Comparison of ENCODE assay signal across 8 cellular contexts in genomic region chr11:19679952-19680823, GRCh38. TPM values are rescaled to one million over a fixed set of nuclear protein-coding genes. Genes with fewer than 3 reads are reported as not detected.
DNase-seq lines count a peak whose midpoint lies in the region; ATAC-seq and TF ChIP-seq lines count a peak whose summit lies in the region.

No MANE protein-coding gene starts in this region.

- DNase-seq in HS-5 (ENCODE audit: low read depth) (peak; percentile 79), mammary epithelial cell (peak; percentile 97), kidney glomerular epithelial cell (lab: John Stamatoyannopoulos, UW) (peak; percentile 93), stromal cell of bone marrow (ENCODE audit: low read depth) (peak; percentile 98), NCI-H187 treated with DMSO at 0.1 percent for 48 hours (lab: John Stamatoyannopoulos, UW) (no peak)
- DNase-seq in activated CD4-positive, alpha-beta T cell treated with anti-CD3 and anti-CD28 coated beads, Interleukin-2, amount 10 ng/mL, durations not matched to agents 7 days and 5 days, result no peak
- no peak for DNase-seq in CD8-positive, alpha-beta memory T cell

- no peaks in the 10 kb centered on the region for H3K9me3 Mint-ChIP-seq in activated CD4-positive, alpha-beta T cell treated with anti-CD3 and anti-CD28 coated beads, Interleukin-2, amount 10 ng/mL, durations not matched to agents 7 days and 5 days
- H3K9me3 Mint-ChIP-seq in CD8-positive, alpha-beta memory T cell, result no peaks in the 10 kb centered on the region

- no peaks in the 10 kb centered on the region for H3K79me2 ChIP-seq in mammary epithelial cell (ENCODE audit: insufficient read depth, low read length)

- H3K27me3 ChIP-seq in mammary epithelial cell (ENCODE audit: insufficient read depth, low read length), result no peaks in the 10 kb centered on the region
- no peaks in the 10 kb centered on the region for H3K27me3 ChIP-seq in CD8-positive, alpha-beta memory T cell (ENCODE audit: insufficient read depth, low read length, poor library complexity, severe bottlenecking)

- peak overlapping the region; percentile 37 for H2AFZ ChIP-seq in mammary epithelial cell (ENCODE audit: low read depth, low read length)

- peak overlapping the region; percentile 77 for H3K27ac ChIP-seq in mammary epithelial cell (ENCODE audit: insufficient read depth, low read depth, low read length)
- H3K27ac ChIP-seq in CD8-positive, alpha-beta memory T cell (ENCODE audit: low read depth, low read length), result no peak overlapping the region

- no peak overlapping the region for H3K4me3 Mint-ChIP-seq in activated CD4-positive, alpha-beta T cell treated with anti-CD3 and anti-CD28 coated beads, Interleukin-2, amount 10 ng/mL, durations not matched to agents 7 days and 5 days
- no peak overlapping the region for H3K4me3 Mint-ChIP-seq in CD8-positive, alpha-beta memory T cell

- no peaks in the 10 kb centered on the region for H4K20me1 ChIP-seq in mammary epithelial cell (ENCODE audit: insufficient read depth, low read length)

- no peaks in the 10 kb centered on the region for H3K9me3 ChIP-seq in mammary epithelial cell (replicated peaks; ENCODE audit: insufficient read depth, low read length)
- no peaks in the 10 kb centered on the region for H3K9me3 ChIP-seq in CD8-positive, alpha-beta memory T cell (ENCODE audit: low read length)

- no peak overlapping the region for H3K27ac Mint-ChIP-seq in activated CD4-positive, alpha-beta T cell treated with anti-CD3 and anti-CD28 coated beads, Interleukin-2, amount 10 ng/mL, durations not matched to agents 7 days and 5 days
- H3K27ac Mint-ChIP-seq in CD8-positive, alpha-beta memory T cell, result no peak overlapping the region

- BruUV-seq in mammary epithelial cell (replicated peaks; lab: Mats Ljungman, UMichigan), result TSS peak; percentile 22

- intact Hi-C loops in mammary epithelial cell (cut with micrococcal nuclease), result loop anchor here (2.0 kb wide), 1 partner anchor 51 kb away; no protein-coding TSS in a partner anchor

- peaks cover 40% of the 10 kb centered on the region for H3K4me1 ChIP-seq in mammary epithelial cell (ENCODE audit: insufficient read depth, low read length)
- no peaks in the 10 kb centered on the region for H3K4me1 ChIP-seq in CD8-positive, alpha-beta memory T cell (ENCODE audit: insufficient read depth, low read length)

- peaks cover 5% of the 10 kb centered on the region for H3K27me3 Mint-ChIP-seq in activated CD4-positive, alpha-beta T cell treated with anti-CD3 and anti-CD28 coated beads, Interleukin-2, amount 10 ng/mL, durations not matched to agents 7 days and 5 days
- peaks cover 4 to 28% of the 10 kb centered on the region in 2 donors for H3K27me3 Mint-ChIP-seq in CD8-positive, alpha-beta memory T cell

- H3K9ac ChIP-seq in mammary epithelial cell (ENCODE audit: insufficient read depth, low read length), result peak overlapping the region; percentile 25

- in situ Hi-C loops in mammary epithelial cell (cut with MboI; ENCODE audit: low sequenced_read_pairs in 2 of 2), result no loop called here

- no peak overlapping the region for H3K4me3 ChIP-seq in mammary epithelial cell (replicated peaks in 1 of 3; ENCODE audit: insufficient read depth in 1 of 3, low read depth in 2 of 3, low read length in 3 of 3)
- no peak overlapping the region for H3K4me3 ChIP-seq in CD8-positive, alpha-beta memory T cell (ENCODE audit: low read length)

- H3K4me1 Mint-ChIP-seq in activated CD4-positive, alpha-beta T cell treated with anti-CD3 and anti-CD28 coated beads, Interleukin-2, amount 10 ng/mL, durations not matched to agents 7 days and 5 days, result peaks cover 13% of the 10 kb centered on the region
- peaks cover 1 to 11% (median 2%) of the 10 kb centered on the region in 3 donors for H3K4me1 Mint-ChIP-seq in CD8-positive, alpha-beta memory T cell

- 7% methylated on average over 12 of the region's 12 CpGs for WGBS in mammary epithelial cell (ENCODE audit: low coverage, missing lambda C conversion rate)

- H3K36me3 ChIP-seq in mammary epithelial cell (ENCODE audit: insufficient read depth, low read length), result no peaks in the 10 kb centered on the region
- no peaks in the 10 kb centered on the region for H3K36me3 ChIP-seq in CD8-positive, alpha-beta memory T cell (ENCODE audit: insufficient read depth, low read length)

- no peaks in the 10 kb centered on the region for H3K36me3 Mint-ChIP-seq in activated CD4-positive, alpha-beta T cell treated with anti-CD3 and anti-CD28 coated beads, Interleukin-2, amount 10 ng/mL, durations not matched to agents 7 days and 5 days (ENCODE audit: low read depth)
- H3K36me3 Mint-ChIP-seq in CD8-positive, alpha-beta memory T cell, result no peaks in the 10 kb centered on the region

- POLR2A ChIA-PET in activated CD4-positive, alpha-beta T cell treated with anti-CD3 and anti-CD28 coated beads, Interleukin-2, amount 10 ng/mL, durations not matched to agents 7 days and 5 days (lab: Charles Lee), result no interaction called here
- POLR2A ChIA-PET in CD8-positive, alpha-beta memory T cell (lab: Charles Lee), result no interaction called here

- H3K4me2 ChIP-seq in mammary epithelial cell (ENCODE audit: insufficient read depth, low read depth, low read length), result peak overlapping the region; percentile 33

- dilution Hi-C loops in mammary epithelial cell (cut with HindIII; ENCODE audit: low sequenced_read_pairs), result no loop called here

- CTCF ChIA-PET in mammary epithelial cell (lab: Charles Lee; ENCODE audit: low non-redundant PET), result no interaction called here
- CTCF ChIA-PET in activated CD4-positive, alpha-beta T cell treated with anti-CD3 and anti-CD28 coated beads, Interleukin-2, amount 10 ng/mL, durations not matched to agents 7 days and 5 days (lab: Charles Lee), result no interaction called here
- CTCF ChIA-PET in CD8-positive, alpha-beta memory T cell (lab: Charles Lee), result no interaction called here

- TF ChIP-seq CTCF in mammary epithelial cell (conservative IDR thresholded peaks at IDR 0.05 in 1 of 2, IDR thresholded peaks at IDR 0.05 in 1 of 2; ENCODE audit: extremely low read depth in 1 of 2, insufficient read depth in 1 of 2, low read depth in 1 of 2, low read length in 2 of 2), result peak in 1 of 2 donors; percentile 7

- ATAC-seq in HG02938 (IDR thresholded peaks at IDR 0.05; ENCODE audit: unreplicated experiment), result no peak

RNA-seq across cellular contexts. Expression of gene NAV2, which starts 32.4 kb away (rescaled TPM):
- total RNA-seq in mammary epithelial cell, result 10 to 100 TPM; 38.4 to 46.2 TPM
- 11.0 TPM for polyA plus RNA-seq in mammary epithelial cell
- 44.8 TPM for polyA minus RNA-seq in mammary epithelial cell
- 1 to 10 TPM in 1 of 2 experiments, under 1 TPM in 1; 0.29 to 1.1 TPM for total RNA-seq in activated CD4-positive, alpha-beta T cell treated with anti-CD3 and anti-CD28 coated beads, Interleukin-2, amount 10 ng/mL, durations not matched to agents 7 days and 5 days
- 1 to 10 TPM in 1 of 2 experiments, under 1 TPM in 1; 0.42 to 1.2 TPM for total RNA-seq in CD8-positive, alpha-beta memory T cell
- 1.1 TPM for polyA plus RNA-seq in CD8-positive, alpha-beta memory T cell

Comparison
In these comparisons a context has a peak if more than half of its experiments do, and no peak if none do; other contexts are left out.
1. DNase-seq: peak in HS-5 (single experiment), mammary epithelial cell (single experiment), kidney glomerular epithelial cell (single experiment) and stromal cell of bone marrow (single experiment); none in NCI-H187 treated with DMSO at 0.1 percent for 48 hours (single experiment), activated CD4-positive, alpha-beta T cell treated with anti-CD3 and anti-CD28 coated beads, Interleukin-2, amount 10 ng/mL, durations not matched to agents 7 days and 5 days (single experiment) and CD8-positive, alpha-beta memory T cell (0 of 5).
2. RNA of gene NAV2, which starts 32.4 kb away (total RNA-seq): 38.4 to 46.2 TPM in mammary epithelial cell; 0.42 to 1.2 TPM in CD8-positive, alpha-beta memory T cell and 0.29 to 1.1 TPM in activated CD4-positive, alpha-beta T cell treated with anti-CD3 and anti-CD28 coated beads, Interleukin-2, amount 10 ng/mL, durations not matched to agents 7 days and 5 days; every median in the first group is over 10 times any median in the second.